Comparison of ENCODE assay signal across 2 cellular contexts in genomic region chr2:201975434-201975833, GRCh38.
TF ChIP-seq lines count a peak whose summit lies in the region.

No MANE protein-coding gene starts in this region.

TF ChIP-seq in HepG2, 621 proteins besides CTCF, POLR2A, EP300 and RAD21 (continued from another document and continues in another):
- TF ChIP-seq GATAD2A (CRISPR knock-in tag; IDR thresholded peaks at IDR 0.05) = 0 out of 2 replicates have a peak, but pooled peaks have one; percentile 24
- no peak for TF ChIP-seq HHEX (CRISPR knock-in tag; IDR thresholded peaks at IDR 0.05)
- TF ChIP-seq MED8 (CRISPR knock-in tag; IDR thresholded peaks at IDR 0.05; ENCODE audit: insufficient replicate concordance) = no peak
- TF ChIP-seq TBP (CRISPR knock-in tag; IDR thresholded peaks at IDR 0.05) = no peak
- no peak for TF ChIP-seq ZNF260 (CRISPR knock-in tag; IDR thresholded peaks at IDR 0.05; ENCODE audit: borderline replicate concordance, low read depth)
- TF ChIP-seq CREM (IDR thresholded peaks at IDR 0.05) = no peak
- no peak for TF ChIP-seq CREM (CRISPR knock-in tag; IDR thresholded peaks at IDR 0.05)
- no peak for TF ChIP-seq ZNF572 (CRISPR knock-in tag; IDR thresholded peaks at IDR 0.05)
- no peak for TF ChIP-seq KLF11 (CRISPR knock-in tag; IDR thresholded peaks at IDR 0.05)
- TF ChIP-seq MIXL1 (CRISPR knock-in tag; IDR thresholded peaks at IDR 0.05) = no peak
- no peak for TF ChIP-seq ZBTB20 (CRISPR knock-in tag; IDR thresholded peaks at IDR 0.05; ENCODE audit: borderline replicate concordance, low read depth)
- no peak for TF ChIP-seq TAF1 (CRISPR knock-in tag; IDR thresholded peaks at IDR 0.05)
- no peak for TF ChIP-seq SETDB1 (CRISPR knock-in tag; IDR thresholded peaks at IDR 0.05; ENCODE audit: borderline replicate concordance)
- no peak for TF ChIP-seq AFF4 (CRISPR knock-in tag; IDR thresholded peaks at IDR 0.05)
- TF ChIP-seq E2F5 (CRISPR knock-in tag; conservative IDR thresholded peaks at IDR 0.05) = no peak
- no peak for TF ChIP-seq TSC22D2 (CRISPR knock-in tag; IDR thresholded peaks at IDR 0.05; ENCODE audit: borderline replicate concordance)
- no peak for TF ChIP-seq ZFP90 (CRISPR knock-in tag; IDR thresholded peaks at IDR 0.05; ENCODE audit: borderline replicate concordance)
- no peak for TF ChIP-seq ZNF24 (IDR thresholded peaks at IDR 0.05)
- no peak for TF ChIP-seq ZNF503 (CRISPR knock-in tag; IDR thresholded peaks at IDR 0.05)
- TF ChIP-seq ZNF770 (CRISPR knock-in tag; IDR thresholded peaks at IDR 0.05) = no peak
- no peak for TF ChIP-seq ZBTB39 (CRISPR knock-in tag; IDR thresholded peaks at IDR 0.05)

TF ChIP-seq in WTC11, 78 proteins besides CTCF, POLR2A, EP300 and RAD21 (continued from another document):
- 0 out of 2 replicates have a peak, but pooled peaks have one; percentile 12 for TF ChIP-seq PRDM15 (CRISPR knock-in tag; IDR thresholded peaks at IDR 0.05)
